ENCODE assay signal across 16 cellular contexts in genomic region chr13:29170451-29171082, GRCh38.
"Had no signal": no experiment of that assay in that cellular context is flagged by ENCODE, and none has a peak within 500 bp of the region (broad histone marks: within the 10 kb centered on the region; RNA-seq: fewer than 3 reads in every experiment).

No MANE protein-coding gene starts in this region.

- H3K36me3 ChIP-seq: gastrocnemius medialis, suprapubic skin, thyroid gland had no signal

- H3K4me2 ChIP-seq: smooth muscle cell had no signal

- ATAC-seq: esophagus mucosa; gastrocnemius medialis; mucosa of descending colon; naive thymus-derived CD8-positive, alpha-beta T cell; stimulated activated naive CD8-positive, alpha-beta T cell treated with anti-CD3 and anti-CD28 coated beads, Interleukin-15, Interleukin-2, amounts not matched to agents 100 U/mL and 50 U/mL, for 24 hours had no signal

- H3K27ac ChIP-seq: dorsolateral prefrontal cortex, gastrocnemius medialis, suprapubic skin, thyroid gland had no signal

- FAIRE-seq: urothelium cell line had no signal

- H3K4me3 ChIP-seq: dorsolateral prefrontal cortex, gastrocnemius medialis, mucosa of descending colon, smooth muscle cell, suprapubic skin, thyroid gland had no signal

- DNase-seq: cortex of kidney; dorsolateral prefrontal cortex; effector CD8-positive, alpha-beta T cell; gastrocnemius medialis; islet precursor cell; mammary epithelial cell; mucosa of descending colon; naive thymus-derived CD8-positive, alpha-beta T cell; posterior cingulate gyrus; stimulated activated CD4-positive, alpha-beta T cell treated with anti-CD3 and anti-CD28 coated beads, Interleukin-2, amount 100 ng/mL, for 48 hours; stimulated activated naive CD8-positive, alpha-beta T cell treated with anti-CD3 and anti-CD28 coated beads, Interleukin-15, Interleukin-2, amounts not matched to agents 100 U/mL and 50 U/mL, for 24 hours; thyroid gland had no signal

- H3K9me3 ChIP-seq: gastrocnemius medialis, suprapubic skin, thyroid gland had no signal

- H3K4me1 ChIP-seq: gastrocnemius medialis, suprapubic skin, thyroid gland had no signal

- H3K27me3 ChIP-seq: dorsolateral prefrontal cortex, gastrocnemius medialis, suprapubic skin, thyroid gland had no signal
